Comparison of ENCODE assay signal across 1 cellular context in the genomic region with DNA sequence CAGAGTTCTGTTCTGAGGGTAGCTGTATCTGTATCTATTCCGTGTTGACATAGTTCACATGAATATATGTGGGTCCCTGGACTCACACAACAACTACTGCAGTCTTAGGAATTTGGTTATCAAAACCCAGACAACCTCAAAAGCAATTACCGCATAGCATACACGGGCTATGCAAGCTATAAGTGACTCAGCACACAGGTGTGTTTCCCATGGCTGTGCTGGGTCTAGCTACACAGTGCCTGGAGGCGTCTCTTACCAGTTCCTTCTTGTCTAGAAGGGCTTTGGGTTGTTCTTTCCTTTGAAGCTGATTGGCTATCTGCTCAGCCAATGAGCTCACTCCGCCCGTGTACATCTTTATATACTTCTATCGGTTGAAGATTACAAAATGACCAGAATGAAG.
TF ChIP-seq lines count a peak whose summit lies in the region.

No MANE protein-coding gene starts in this region.

TF ChIP-seq in K562, 482 proteins besides CTCF, POLR2A, EP300 and RAD21 (continued from another document):
- TF ChIP-seq, protein P1, sequence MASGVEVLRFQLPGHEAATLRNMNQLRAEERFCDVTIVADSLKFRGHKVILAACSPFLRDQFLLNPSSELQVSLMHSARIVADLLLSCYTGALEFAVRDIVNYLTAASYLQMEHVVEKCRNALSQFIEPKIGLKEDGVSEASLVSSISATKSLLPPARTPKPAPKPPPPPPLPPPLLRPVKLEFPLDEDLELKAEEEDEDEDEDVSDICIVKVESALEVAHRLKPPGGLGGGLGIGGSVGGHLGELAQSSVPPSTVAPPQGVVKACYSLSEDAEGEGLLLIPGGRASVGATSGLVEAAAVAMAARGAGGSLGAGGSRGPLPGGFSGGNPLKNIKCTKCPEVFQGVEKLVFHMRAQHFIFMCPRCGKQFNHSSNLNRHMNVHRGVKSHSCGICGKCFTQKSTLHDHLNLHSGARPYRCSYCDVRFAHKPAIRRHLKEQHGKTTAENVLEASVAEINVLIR (CRISPR knock-in tag; IDR thresholded peaks at IDR 0.05): no peak
- TF ChIP-seq NFE2 (IDR thresholded peaks at IDR 0.05; ENCODE audit: low read depth) (0 out of 2 replicates have a peak, but pooled peaks have one; percentile 30), NFYB (IDR thresholded peaks at IDR 0.05; ENCODE audit: extremely low read depth, insufficient read length) (peak; percentile 43)
TF ChIP-seq in K562: peak in this region for 2.
